Comparison of ENCODE assay signal across 8 cellular contexts in genomic region chr2:61017556-61018318, GRCh38. TPM values are rescaled to one million over a fixed set of nuclear protein-coding genes. Genes with fewer than 3 reads are reported as not detected.
DNase-seq lines count a peak whose midpoint lies in the region; ATAC-seq and TF ChIP-seq lines count a peak whose summit lies in the region.

PEX13 (plus strand) TSS chr2:61017720; CDS start chr2:61017760, 40 bp downstream.
PUS10 (minus strand) TSS chr2:61018255; CDS start chr2:61011890, 6,365 bp downstream.

- no peaks in the 10 kb centered on the region for H3K4me1 ChIP-seq in colonic mucosa

- intact Hi-C loops in colonic mucosa (cut with DNase I) = loop anchor here (5.0 kb wide), 1 partner anchor 50 kb away; the partner anchor contains the start of gene SANBR

- H3K9me3 ChIP-seq in colonic mucosa = no peaks in the 10 kb centered on the region

- peak; percentile 42 for ATAC-seq in GM18519 (IDR thresholded peaks at IDR 0.05; ENCODE audit: low FRiP score, unreplicated experiment)
- peak; percentile 86 for ATAC-seq in HG03025 (IDR thresholded peaks at IDR 0.05; ENCODE audit: low FRiP score, unreplicated experiment)
- ATAC-seq in left lobe of liver = peak; percentile 90

- H3K4me3 ChIP-seq in AG04449 (ENCODE audit: low read depth, low read length) = peak within 1 kb of the TSS; percentile 95
- H3K4me3 ChIP-seq in colonic mucosa = peak within 1 kb of the TSS; percentile 85

- H3K27me3 ChIP-seq in colonic mucosa = no peaks in the 10 kb centered on the region

- CTCF ChIA-PET in AG04449 (lab: Yijun Ruan, JAX) = no interaction called here

- DNase-seq in AG04449 (ENCODE audit: low read depth, low spot score) = no peak
- DNase-seq in NCI-H2171 treated with DMSO at 0.1 percent for 48 hours (lab: John Stamatoyannopoulos, UW) = peak; percentile 94
- DNase-seq in activated CD4-positive, alpha-beta T cell treated with anti-CD3 and anti-CD28 coated beads for 1 hour = peak; percentile 49
- peak; percentile 85 for DNase-seq in colonic mucosa
- peak; percentile 87 for DNase-seq in left lobe of liver (ENCODE audit: low spot score)
- DNase-seq in stimulated activated CD4-positive, alpha-beta T cell treated with anti-CD3 and anti-CD28 coated beads, Interleukin-2, amount 100 ng/mL, for 24 hours = peak; percentile 72 to 75

- no peaks in the 10 kb centered on the region for H3K36me3 ChIP-seq in colonic mucosa

- TF ChIP-seq CTCF in AG04449 (IDR thresholded peaks at IDR 0.05; ENCODE audit: insufficient read depth, low read length, missing control alignments) (no peak), colonic mucosa (IDR thresholded peaks at IDR 0.05) (no peak)

- peak within 1 kb of the TSS; percentile 79 to 94 for H3K9ac ChIP-seq in colonic mucosa (ENCODE audit: low read depth in 2 of 2, low read length in 2 of 2)

- H3K27ac ChIP-seq in colonic mucosa = peak within 1 kb of the TSS; percentile 95

- POLR2A ChIA-PET in AG04449 (lab: Yijun Ruan, JAX) = interaction anchor here (0.6 kb wide), 1 partner anchor 518 kb away, joined by 3 read pairs; no protein-coding TSS in a partner anchor

RNA-seq across cellular contexts. Expression of gene PEX13, which starts in this region (rescaled TPM):
- total RNA-seq in colonic mucosa = 10 to 100 TPM; 31.7 to 44.1 TPM
- total RNA-seq in left lobe of liver = 22.3 TPM

RNA-seq across cellular contexts. Expression of gene PUS10, which starts in this region (rescaled TPM):
- 1 to 10 TPM; 6.7 to 6.9 TPM for total RNA-seq in colonic mucosa
- 9.8 TPM for total RNA-seq in left lobe of liver
